In genomic region chr12:80472912-80473500, GRCh38 we compare ENCODE assay signal across 8 cellular contexts. TPM values are rescaled to one million over a fixed set of nuclear protein-coding genes. Genes with fewer than 3 reads are reported as not detected.
DNase-seq lines count a peak whose midpoint lies in the region; ATAC-seq and TF ChIP-seq lines count a peak whose summit lies in the region.

No MANE protein-coding gene starts in this region.

- H3K27ac Mint-ChIP-seq in activated T-cell treated with anti-CD3 and anti-CD28 coated beads, Interleukin-2, amount 50 U/mL, for 72 hours: no peak overlapping the region
- H3K27ac Mint-ChIP-seq in naive thymus-derived CD4-positive, alpha-beta T cell: no peak overlapping the region

- H3K4me3 ChIP-seq in GM12865 (ENCODE audit: low read depth, low read length): no peak overlapping the region
- H3K4me3 ChIP-seq in naive thymus-derived CD4-positive, alpha-beta T cell (ENCODE audit: low read length): no peak overlapping the region
- H3K4me3 ChIP-seq in esophagus squamous epithelium: no peak overlapping the region

- no peak overlapping the region for H3K27ac ChIP-seq in naive thymus-derived CD4-positive, alpha-beta T cell (ENCODE audit: low read depth, low read length)
- no peak overlapping the region for H3K27ac ChIP-seq in esophagus squamous epithelium

- no peaks in the 10 kb centered on the region for H3K4me1 ChIP-seq in naive thymus-derived CD4-positive, alpha-beta T cell (ENCODE audit: control insufficient read depth in 2 of 2, insufficient read depth in 2 of 2, low read length in 2 of 2)
- no peaks in the 10 kb centered on the region for H3K4me1 ChIP-seq in esophagus squamous epithelium

- no peaks in the 10 kb centered on the region for H3K36me3 Mint-ChIP-seq in activated T-cell treated with anti-CD3 and anti-CD28 coated beads, Interleukin-2, amount 50 U/mL, for 72 hours (ENCODE audit: insufficient read depth in 2 of 2)
- no peaks in the 10 kb centered on the region for H3K36me3 Mint-ChIP-seq in naive thymus-derived CD4-positive, alpha-beta T cell

- H3K27me3 Mint-ChIP-seq in activated T-cell treated with anti-CD3 and anti-CD28 coated beads, Interleukin-2, amount 50 U/mL, for 72 hours (ENCODE audit: low read depth): no peaks in the 10 kb centered on the region
- H3K27me3 Mint-ChIP-seq in naive thymus-derived CD4-positive, alpha-beta T cell: no peaks in the 10 kb centered on the region

- intact Hi-C loops in naive thymus-derived CD4-positive, alpha-beta T cell (cut with micrococcal nuclease): no loop called here
- intact Hi-C loops in esophagus squamous epithelium (cut with DNase I): loop anchor here (10.0 kb wide), 1 partner anchor 292 kb away; no protein-coding TSS in a partner anchor

- peak; percentile 70 for DNase-seq in GM12865 (ENCODE audit: low read depth)
- peak; percentile 64 for DNase-seq in NCI-H2171 treated with DMSO at 0.1 percent for 48 hours (lab: John Stamatoyannopoulos, UW)
- peak; percentile 71 for DNase-seq in astrocyte of the hippocampus (ENCODE audit: low read depth, low spot score)
- DNase-seq in left lobe of liver (ENCODE audit: low spot score): no peak
- no peak for DNase-seq in activated T-cell treated with anti-CD3 and anti-CD28 coated beads, Interleukin-2, amount 50 U/mL, for 72 hours
- DNase-seq in naive thymus-derived CD4-positive, alpha-beta T cell: no peak
- DNase-seq in esophagus squamous epithelium (lab: John Stamatoyannopoulos, UW): no peak

- TF ChIP-seq POLR2A in esophagus squamous epithelium (IDR thresholded peaks at IDR 0.05): no peak

- no peaks in the 10 kb centered on the region for H3K36me3 ChIP-seq in naive thymus-derived CD4-positive, alpha-beta T cell (ENCODE audit: control insufficient read depth in 2 of 3, insufficient read depth in 3 of 3, low read length in 3 of 3)
- H3K36me3 ChIP-seq in esophagus squamous epithelium: no peaks in the 10 kb centered on the region

- POLR2A ChIA-PET in naive thymus-derived CD4-positive, alpha-beta T cell (lab: Charles Lee): no interaction called here

- H3K4me3 Mint-ChIP-seq in activated T-cell treated with anti-CD3 and anti-CD28 coated beads, Interleukin-2, amount 50 U/mL, for 72 hours: no peak overlapping the region
- H3K4me3 Mint-ChIP-seq in naive thymus-derived CD4-positive, alpha-beta T cell: no peak overlapping the region

- peak; percentile 52 for TF ChIP-seq CTCF in GM12865 (IDR thresholded peaks at IDR 0.05; ENCODE audit: insufficient read depth, low read depth, low read length, missing control alignments)
- TF ChIP-seq CTCF in esophagus squamous epithelium (IDR thresholded peaks at IDR 0.05): peak in 3 of 6 experiments; percentile 30 to 61 (median 46)

- CTCF ChIA-PET in naive thymus-derived CD4-positive, alpha-beta T cell (lab: Charles Lee): no interaction called here

- ATAC-seq in HG02588 (IDR thresholded peaks at IDR 0.05; ENCODE audit: unreplicated experiment) (peak; percentile 60), left lobe of liver (peak; percentile 94)
- ATAC-seq in activated T-cell treated with anti-CD3 and anti-CD28 coated beads, Interleukin-2, amount 50 U/mL, for 72 hours (replicated peaks in 1 of 2): no peak
- ATAC-seq in naive thymus-derived CD4-positive, alpha-beta T cell: no peak

- 4% methylated on average over 4 of the region's 4 CpGs for WGBS in esophagus squamous epithelium, 2 donors

- H3K4me1 Mint-ChIP-seq in activated T-cell treated with anti-CD3 and anti-CD28 coated beads, Interleukin-2, amount 50 U/mL, for 72 hours (ENCODE audit: low read depth): no peaks in the 10 kb centered on the region
- H3K4me1 Mint-ChIP-seq in naive thymus-derived CD4-positive, alpha-beta T cell: no peaks in the 10 kb centered on the region

- no peaks in the 10 kb centered on the region for H3K9me3 ChIP-seq in naive thymus-derived CD4-positive, alpha-beta T cell (ENCODE audit: control insufficient read depth in 2 of 3, low read length in 3 of 3)
- H3K9me3 ChIP-seq in esophagus squamous epithelium: no peaks in the 10 kb centered on the region

- no peaks in the 10 kb centered on the region for H3K27me3 ChIP-seq in naive thymus-derived CD4-positive, alpha-beta T cell (ENCODE audit: control insufficient read depth in 2 of 2, insufficient read depth in 2 of 2, low read length in 2 of 2)
- H3K27me3 ChIP-seq in esophagus squamous epithelium: no peaks in the 10 kb centered on the region

- H3K9me3 Mint-ChIP-seq in activated T-cell treated with anti-CD3 and anti-CD28 coated beads, Interleukin-2, amount 50 U/mL, for 72 hours: no peaks in the 10 kb centered on the region
- H3K9me3 Mint-ChIP-seq in naive thymus-derived CD4-positive, alpha-beta T cell: peaks cover 0 to 5% (median 0%) of the 10 kb centered on the region in 11 donors

RNA-seq across cellular contexts. Expression of gene PTPRQ, which starts 29.0 kb away (rescaled TPM):
- total RNA-seq in left lobe of liver: 0.30 TPM
- not detected for total RNA-seq in activated T-cell treated with anti-CD3 and anti-CD28 coated beads, Interleukin-2, amount 50 U/mL, for 72 hours
- total RNA-seq in naive thymus-derived CD4-positive, alpha-beta T cell: not detected
- not detected for polyA plus RNA-seq in naive thymus-derived CD4-positive, alpha-beta T cell
- under 1 TPM in 3 of 4 donors, not detected in 1; 0.19 to 0.44 (median 0.31) TPM for total RNA-seq in esophagus squamous epithelium

Comparison
In these comparisons a context has a peak if more than half of its experiments do, and no peak if none do; other contexts are left out.
1. DNase-seq: peak in GM12865 (single experiment), NCI-H2171 treated with DMSO at 0.1 percent for 48 hours (single experiment) and astrocyte of the hippocampus (single experiment); none in left lobe of liver (single experiment), activated T-cell treated with anti-CD3 and anti-CD28 coated beads, Interleukin-2, amount 50 U/mL, for 72 hours (0 of 2), naive thymus-derived CD4-positive, alpha-beta T cell (0 of 9) and esophagus squamous epithelium (single experiment).
2. ATAC-seq: peak in HG02588 (single experiment) and left lobe of liver (single experiment); none in activated T-cell treated with anti-CD3 and anti-CD28 coated beads, Interleukin-2, amount 50 U/mL, for 72 hours (0 of 2) and naive thymus-derived CD4-positive, alpha-beta T cell (single experiment).